ENCODE assay signal across 20 cellular contexts in genomic region chr17:73069846-73070245, GRCh38. TPM values are rescaled to one million over a fixed set of nuclear protein-coding genes. Genes with fewer than 3 reads are reported as not detected.
DNase-seq lines count a peak whose midpoint lies in the region; ATAC-seq and TF ChIP-seq lines count a peak whose summit lies in the region.
"Had no signal": no experiment of that assay in that cellular context is flagged by ENCODE, and none has a peak within 500 bp of the region (broad histone marks: within the 10 kb centered on the region; RNA-seq: fewer than 3 reads in every experiment).

No MANE protein-coding gene starts in this region.

- TF ChIP-seq CTCF in dorsolateral prefrontal cortex (IDR thresholded peaks at IDR 0.05 in 54 of 56, conservative IDR thresholded peaks at IDR 0.05 in 2 of 56; ENCODE audit: low read depth in 1 of 56, partially characterized antibody in 56 of 56) (no peak), osteocyte (IDR thresholded peaks at IDR 0.05) (no peak), A673 (conservative IDR thresholded peaks at IDR 0.05; ENCODE audit: low read depth, low read length) (no peak)

- peaks cover 19% of the 10 kb centered on the region for H3K36me3 Mint-ChIP-seq in osteocyte (ENCODE audit: unreplicated experiment)

- peaks cover 3 to 40% (median 24%) of the 10 kb centered on the region in 11 experiments; a peak in 19 of 22 replicates for H3K9me3 ChIP-seq in BLaER1 treated with 17β-estradiol and CSF1 and Interleukin-3, amounts not matched to agents 10 nM and 100 nM (replicated peaks in 1 of 11)
- no peaks in the 10 kb centered on the region for H3K9me3 ChIP-seq in A673 (ENCODE audit: low read depth, low read length, poor library complexity, severe bottlenecking)
- H3K9me3 ChIP-seq: HAP-1, SJSA1 had no signal

- peaks cover 18 to 42% (median 28%) of the 10 kb centered on the region in 11 experiments; a peak in 20 of 22 replicates for H3K36me3 ChIP-seq in BLaER1 treated with 17β-estradiol and CSF1 and Interleukin-3, amounts not matched to agents 10 nM and 100 nM
- H3K36me3 ChIP-seq in A673 (ENCODE audit: insufficient read depth, low read length, poor library complexity, severe bottlenecking), result no peaks in the 10 kb centered on the region
- H3K36me3 ChIP-seq: HAP-1, SJSA1 had no signal

- H3K4me1 Mint-ChIP-seq in osteocyte (ENCODE audit: unreplicated experiment), result peaks cover 57% of the 10 kb centered on the region
- H3K4me1 Mint-ChIP-seq: GM23338 had no signal

- intact Hi-C loops in dorsolateral prefrontal cortex (cut with DNase I), result no loop called here
- intact Hi-C loops in A673 (cut with micrococcal nuclease; ENCODE audit: unreplicated experiment), result no loop called here

- no peaks in the 10 kb centered on the region; a peak in 1 of 22 replicates for H4K20me1 ChIP-seq in BLaER1 treated with 17β-estradiol and CSF1 and Interleukin-3, amounts not matched to agents 10 nM and 100 nM

- ATAC-seq in GM18870 (IDR thresholded peaks at IDR 0.05; ENCODE audit: unreplicated experiment), result no peak
- ATAC-seq: GM23338, Right ventricle myocardium inferior had no signal

- H3K27me3 Mint-ChIP-seq in osteocyte (ENCODE audit: unreplicated experiment), result no peaks in the 10 kb centered on the region

- H3K4me3 ChIP-seq in BLaER1 treated with 17β-estradiol and CSF1 and Interleukin-3, amounts not matched to agents 10 nM and 100 nM, result peak overlapping the region in 1 of 10 experiments; percentile 21; a peak in 1 of 20 replicates
- H3K4me3 ChIP-seq in dorsolateral prefrontal cortex (no peak overlapping the region), A673 (ENCODE audit: low read depth, low read length, poor library complexity, severe bottlenecking) (no peak overlapping the region)
- H3K4me3 ChIP-seq: GM23338, HAP-1, SJSA1 had no signal

- DNase-seq in DMS 273 treated with DMSO at 0.1 percent for 48 hours (lab: John Stamatoyannopoulos, UW), result peak; percentile 63
- no peak for DNase-seq in dorsolateral prefrontal cortex
- no peak for DNase-seq in osteocyte (ENCODE audit: extremely low spot score, unreplicated experiment)
- no peak for DNase-seq in 8988T
- no peak for DNase-seq in A673 (ENCODE audit: low spot score)
- no peak for DNase-seq in GM03348 (ENCODE audit: low spot score)
- DNase-seq: ACHN, DND-41, NCI-H2029, NCI-H2171, NCI-H82, SW 1271 had no signal

- BruUV-seq in A673 (replicated peaks; lab: Mats Ljungman, UMichigan), result no TSS peak

- peaks cover 23 to 68% (median 60%) of the 10 kb centered on the region in 10 experiments for H3K4me1 ChIP-seq in BLaER1 treated with 17β-estradiol and CSF1 and Interleukin-3, amounts not matched to agents 10 nM and 100 nM
- no peaks in the 10 kb centered on the region for H3K4me1 ChIP-seq in A673 (ENCODE audit: insufficient read depth, low read length, poor library complexity, severe bottlenecking)
- H3K4me1 ChIP-seq: HAP-1, SJSA1 had no signal

- H3K27ac ChIP-seq in BLaER1 treated with 17β-estradiol and CSF1 and Interleukin-3, amounts not matched to agents 10 nM and 100 nM, result peak overlapping the region in 5 of 11 experiments; percentile 5 to 85 (median 79); a peak in 6 of 22 replicates
- H3K27ac ChIP-seq in dorsolateral prefrontal cortex (peak overlapping the region in 41 of 59 donors; percentile 2 to 70 (median 41)), A673 (ENCODE audit: low read depth, low read length, poor library complexity, severe bottlenecking) (no peak overlapping the region)
- H3K27ac ChIP-seq: C4-2B, KMS-11, SJSA1 had no signal

- POLR2A ChIA-PET in A673 (lab: Charles Lee; ENCODE audit: low non-redundant PET), result no interaction called here

- CTCF ChIA-PET in A673 (lab: Charles Lee), result no interaction called here

- no peak overlapping the region for H3K4me3 Mint-ChIP-seq in osteocyte (ENCODE audit: unreplicated experiment)
- H3K4me3 Mint-ChIP-seq: GM23338 had no signal

- peak overlapping the region; percentile 14 for H3K27ac Mint-ChIP-seq in osteocyte (ENCODE audit: unreplicated experiment)
- H3K27ac Mint-ChIP-seq: GM23338 had no signal

- H3K9ac ChIP-seq in BLaER1 treated with 17β-estradiol and CSF1 and Interleukin-3, amounts not matched to agents 10 nM and 100 nM, result no peak overlapping the region
- H3K9ac ChIP-seq: KMS-11 had no signal

- H3K4me2 ChIP-seq in BLaER1 treated with 17β-estradiol and CSF1 and Interleukin-3, amounts not matched to agents 10 nM and 100 nM, result peak overlapping the region in 7 of 11 experiments; percentile 72 to 88 (median 82); a peak in 12 of 22 replicates
- H3K4me2 ChIP-seq: GM23338, KMS-11 had no signal

- H3K9me3 Mint-ChIP-seq in osteocyte (ENCODE audit: unreplicated experiment), result no peaks in the 10 kb centered on the region

- H3K27me3 ChIP-seq in BLaER1 treated with 17β-estradiol and CSF1 and Interleukin-3, amounts not matched to agents 10 nM and 100 nM, result no peaks in the 10 kb centered on the region
- H3K27me3 ChIP-seq in dorsolateral prefrontal cortex (no peaks in the 10 kb centered on the region), A673 (replicated peaks; ENCODE audit: insufficient read depth, low read depth, low read length, poor library complexity) (no peaks in the 10 kb centered on the region)
- H3K27me3 ChIP-seq: SJSA1 had no signal

RNA-seq across cellular contexts. Expression of gene SLC39A11, which starts 22.6 kb away (rescaled TPM):
- 100 to 1,000 TPM in 3 of 120 experiments, 10 to 100 TPM in 117; 14.9 to 129 (median 47.9) TPM for total RNA-seq in dorsolateral prefrontal cortex
- total RNA-seq in osteocyte, result 48.2 and 50.2 TPM in 2 replicates
- total RNA-seq in A673 (2021), result 18.6 and 23.6 TPM in 2 replicates
